Comparison of ENCODE assay signal across 2 cellular contexts in genomic region chr2:201860541-201861154, GRCh38.
TF ChIP-seq lines count a peak whose summit lies in the region.

No MANE protein-coding gene starts in this region.

TF ChIP-seq in A549, 52 proteins besides CTCF, POLR2A, EP300 and RAD21:
- TF ChIP-seq, protein P1, sequence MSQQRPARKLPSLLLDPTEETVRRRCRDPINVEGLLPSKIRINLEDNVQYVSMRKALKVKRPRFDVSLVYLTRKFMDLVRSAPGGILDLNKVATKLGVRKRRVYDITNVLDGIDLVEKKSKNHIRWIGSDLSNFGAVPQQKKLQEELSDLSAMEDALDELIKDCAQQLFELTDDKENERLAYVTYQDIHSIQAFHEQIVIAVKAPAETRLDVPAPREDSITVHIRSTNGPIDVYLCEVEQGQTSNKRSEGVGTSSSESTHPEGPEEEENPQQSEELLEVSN (IDR thresholded peaks at IDR 0.05; ENCODE audit: borderline replicate concordance, low read depth): no peak
- TF ChIP-seq SMC3 (IDR thresholded peaks at IDR 0.05): peak; percentile 95

TF ChIP-seq in H1, 55 proteins besides CTCF, POLR2A, EP300 and RAD21 (continued from another document):
- TF ChIP-seq, protein P2, sequence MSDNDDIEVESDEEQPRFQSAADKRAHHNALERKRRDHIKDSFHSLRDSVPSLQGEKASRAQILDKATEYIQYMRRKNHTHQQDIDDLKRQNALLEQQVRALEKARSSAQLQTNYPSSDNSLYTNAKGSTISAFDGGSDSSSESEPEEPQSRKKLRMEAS (IDR thresholded peaks at IDR 0.05): peak; percentile 66; the same call in 1 of the 2 replicates
- TF ChIP-seq, protein P1 (IDR thresholded peaks at IDR 0.05): no peak
- TF ChIP-seq ZNF274 (IDR thresholded peaks at IDR 0.05; ENCODE audit: borderline replicate concordance, extremely low read depth, low read length) (no peak), TEAD4 (IDR thresholded peaks at IDR 0.05; ENCODE audit: low read depth, low read length) (peak; percentile 83), CHD2 (IDR thresholded peaks at IDR 0.05; ENCODE audit: low read length) (0 out of 2 replicates have a peak, but pooled peaks have one; percentile 25), KDM5A (IDR thresholded peaks at IDR 0.05; ENCODE audit: low read length) (no peak)
TF ChIP-seq in H1: peak in this region for 4.
